Comparison of ENCODE assay signal across 1 cellular context in genomic region chr5:169805527-169805934, GRCh38.
TF ChIP-seq lines count a peak whose summit lies in the region.

No MANE protein-coding gene starts in this region.

TF ChIP-seq in HEK293, 187 proteins besides CTCF, POLR2A, EP300 and RAD21 (continued from another document):
- no peak for TF ChIP-seq BCL6B (tag by site-specific recombination; IDR thresholded peaks at IDR 0.05)
- no peak for TF ChIP-seq ZNF223 (tag by site-specific recombination; IDR thresholded peaks at IDR 0.05)
- no peak for TF ChIP-seq IKZF3 (tag by site-specific recombination; IDR thresholded peaks at IDR 0.05)
